In the genomic region with DNA sequence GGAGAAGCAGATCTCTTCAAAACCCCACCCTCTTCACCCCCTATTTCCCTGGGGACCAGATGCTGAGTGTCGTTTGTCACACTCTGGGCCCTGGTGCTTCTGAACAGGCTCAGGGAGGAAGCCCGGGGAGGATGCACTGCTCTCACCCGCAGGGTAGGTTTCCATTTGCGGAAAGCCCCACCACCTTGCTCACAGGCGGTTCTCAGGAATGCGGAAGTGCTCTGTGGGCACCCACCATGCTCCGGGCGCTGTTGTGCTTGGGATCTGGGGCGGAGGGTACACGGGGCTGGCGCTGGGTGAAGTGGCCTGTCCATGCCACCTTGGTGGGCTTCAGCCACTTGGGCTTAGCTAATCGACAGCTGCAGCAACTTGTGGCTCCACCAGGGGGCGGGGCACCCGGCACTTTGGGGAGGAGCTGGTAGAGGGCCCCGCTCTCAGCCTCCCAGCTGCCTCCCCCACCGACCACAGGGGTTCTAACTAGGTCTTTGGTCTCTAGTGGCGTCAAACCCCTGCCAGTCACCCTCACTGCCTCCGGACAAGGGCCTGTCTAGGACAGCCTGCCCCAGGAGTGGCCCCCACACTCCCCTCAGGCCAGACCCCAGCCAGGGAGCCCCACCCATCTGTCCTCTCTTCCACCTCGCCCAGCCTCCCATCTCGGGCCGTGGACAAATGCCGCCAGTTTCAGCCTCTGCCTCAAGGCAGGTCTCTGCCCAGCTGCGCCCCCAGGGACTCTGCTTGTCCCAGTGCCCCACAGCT, we compare ENCODE assay signal across 1 cellular context.
A peak's percentile ranks its signal among the peaks of the same experiment; 100 is the strongest.
TF ChIP-seq lines count a peak whose summit lies in the region.

No MANE protein-coding gene starts in this region.

TF ChIP-seq in endothelial cell of umbilical vein, 7 proteins besides CTCF, POLR2A, EP300 and RAD21:
- no peak for TF ChIP-seq EZH2 (IDR thresholded peaks at IDR 0.05; ENCODE audit: borderline replicate concordance, low read depth, low read length, severe bottlenecking)
- no peak for TF ChIP-seq JUN (IDR thresholded peaks at IDR 0.05; ENCODE audit: borderline replicate concordance, insufficient read depth, insufficient read length, low read depth)
- TF ChIP-seq POLR2AphosphoS5 (IDR thresholded peaks at IDR 0.05; ENCODE audit: insufficient read depth, low read depth, low read length) = peak; percentile 28
